31 cellular contexts compared by ENCODE assay signal in the genomic region with DNA sequence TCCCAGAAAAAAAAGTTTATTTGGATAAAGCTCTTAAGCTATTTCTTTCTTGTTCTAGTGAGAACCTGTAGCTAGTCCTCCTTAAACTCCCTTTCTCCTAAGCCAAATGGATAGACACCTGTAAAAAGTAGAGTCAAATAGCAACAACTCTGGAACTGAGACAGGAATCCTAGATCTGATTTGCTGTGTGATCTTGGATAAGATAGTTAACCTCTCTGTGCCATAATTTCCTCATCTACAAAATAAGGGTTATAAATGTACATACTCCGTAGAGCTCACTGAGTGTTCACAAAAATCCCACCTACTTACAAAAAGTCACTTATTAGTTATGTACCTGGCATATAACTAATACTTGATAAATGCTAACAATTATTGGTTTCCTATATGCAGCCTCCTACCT.
"Had no signal": no experiment of that assay in that cellular context is flagged by ENCODE, and none has a peak within 500 bp of the region (broad histone marks: within the 10 kb centered on the region; RNA-seq: fewer than 3 reads in every experiment).

No MANE protein-coding gene starts in this region.

- H3K27me3 ChIP-seq: brain microvascular endothelial cell, dorsolateral prefrontal cortex had no signal

- H3K36me3 ChIP-seq: brain microvascular endothelial cell had no signal

- H3K4me3 ChIP-seq: coronary artery had no signal

- H3K27ac ChIP-seq: brain microvascular endothelial cell, coronary artery, VCaP had no signal

- DNase-seq: activated CD4-positive, alpha-beta memory T cell treated with anti-CD3 and anti-CD28 coated beads, Interleukin-2, amount 10 ng/mL, durations not matched to agents 7 days and 5 days; activated CD4-positive, alpha-beta T cell treated with anti-CD3 and anti-CD28 coated beads for 1 hour; activated CD4-positive, alpha-beta T cell treated with anti-CD3 and anti-CD28 coated beads for 4 hours; activated CD4-positive, alpha-beta T cell treated with anti-CD3 and anti-CD28 coated beads, Interleukin-2, amount 10 ng/mL, durations not matched to agents 7 days and 5 days; activated CD4-positive, alpha-beta T cell treated with anti-CD3 and anti-CD28 coated beads, Interleukin-2, amount 50 U/mL, for 4 hours; activated CD8-positive, alpha-beta memory T cell treated with anti-CD3 and anti-CD28 coated beads, Interleukin-2, amount 50 U/mL, for 48 hours; activated gamma-delta T cell; activated naive CD4-positive, alpha-beta T cell; activated naive CD4-positive, alpha-beta T cell treated with anti-CD3 and anti-CD28 coated beads, Interleukin-2, amount 10 ng/mL, durations not matched to agents 7 days and 5 days; activated naive CD8-positive, alpha-beta T cell treated with anti-CD3 and anti-CD28 coated beads, Interleukin-2, amount 10 ng/mL, durations not matched to agents 7 days and 5 days; activated T-cell treated with anti-CD3 and anti-CD28 coated beads for 4 hours; activated T-cell treated with anti-CD3 and anti-CD28 coated beads, Interleukin-2, amount 50 U/mL, for 24 hours; activated T-cell treated with anti-CD3 and anti-CD28 coated beads, Interleukin-2, amount 50 U/mL, for 72 hours; amniotic stem cell; anterior cingulate cortex; brain microvascular endothelial cell; dorsolateral prefrontal cortex; effector memory CD4-positive, alpha-beta T cell; endodermal cell; foreskin fibroblast; head of caudate nucleus; T-helper 17 cell; T1000 had no signal

- ATAC-seq: activated naive CD4-positive, alpha-beta T cell treated with anti-CD3 and anti-CD28 coated beads, Interleukin-2, amount 50 U/mL, for 72 hours; activated T-cell treated with anti-CD3 and anti-CD28 coated beads, Interleukin-2, amount 50 U/mL, for 72 hours; esophagus mucosa; T-helper 17 cell; WTC11 had no signal

- FAIRE-seq: astrocyte, bronchial epithelial cell, frontal cortex had no signal
